24 cellular contexts compared by ENCODE assay signal in the genomic region with DNA sequence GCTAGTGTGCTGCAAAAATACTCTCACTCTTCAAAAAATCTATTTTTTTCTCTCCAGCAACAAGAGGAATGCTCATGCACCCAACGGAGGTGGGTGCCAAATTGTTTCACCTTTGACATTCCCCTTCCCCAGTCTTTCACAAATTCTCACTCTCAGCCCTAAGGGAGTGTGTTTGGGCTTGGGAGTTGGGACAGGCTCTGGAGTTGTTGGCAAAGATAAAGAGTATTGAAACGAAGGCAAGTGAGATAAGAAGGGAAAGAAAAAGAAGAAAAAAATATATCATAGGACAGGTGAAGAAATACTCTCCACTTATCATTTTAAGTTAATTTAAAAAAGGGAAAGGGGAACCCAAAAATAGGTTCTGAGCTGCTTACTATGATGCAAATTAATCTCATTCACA.
A peak's percentile ranks its signal among the peaks of the same experiment; 100 is the strongest.
DNase-seq lines count a peak whose midpoint lies in the region; ATAC-seq and TF ChIP-seq lines count a peak whose summit lies in the region.
"Had no signal": no experiment of that assay in that cellular context is flagged by ENCODE, and none has a peak within 500 bp of the region (broad histone marks: within the 10 kb centered on the region; RNA-seq: fewer than 3 reads in every experiment).

No MANE protein-coding gene starts in this region.

- H3K27me3 Mint-ChIP-seq in MCF 10A (ENCODE audit: insufficient read depth, unreplicated experiment): no peaks in the 10 kb centered on the region
- peaks cover 2% of the 10 kb centered on the region; the same call in 1 of the 2 replicates for H3K27me3 Mint-ChIP-seq in WTC11 (ENCODE audit: low read depth)
- H3K27me3 Mint-ChIP-seq: CD4-positive, alpha-beta memory T cell; CD4-positive, CD25-positive, alpha-beta regulatory T cell had no signal

- H3F3A ChIP-seq in neural cell (ENCODE audit: insufficient read depth, low read length, poor library complexity, severe bottlenecking): no peaks in the 10 kb centered on the region

- no peak overlapping the region for H3K4me3 Mint-ChIP-seq in MCF 10A (ENCODE audit: unreplicated experiment)
- H3K4me3 Mint-ChIP-seq in WTC11: no peak overlapping the region
- H3K4me3 Mint-ChIP-seq: CD14-positive monocyte; CD4-positive, alpha-beta memory T cell; CD4-positive, CD25-positive, alpha-beta regulatory T cell; CD8-positive, alpha-beta memory T cell had no signal

- no peak for TF ChIP-seq CTCF in MCF 10A (IDR thresholded peaks at IDR 0.05; ENCODE audit: unreplicated experiment)
- no peak for TF ChIP-seq CTCF in breast epithelium (IDR thresholded peaks at IDR 0.05)
- no peak for TF ChIP-seq CTCF in HCT116 (IDR thresholded peaks at IDR 0.05 in 2 of 3, conservative IDR thresholded peaks at IDR 0.05 in 1 of 3; ENCODE audit: borderline replicate concordance in 1 of 3, insufficient read depth in 1 of 3, low read depth in 2 of 3, low read length in 2 of 3)
- TF ChIP-seq CTCF in WTC11 (IDR thresholded peaks at IDR 0.05): no peak
- TF ChIP-seq CTCF in neural cell (IDR thresholded peaks at IDR 0.05; ENCODE audit: poor library complexity, severe bottlenecking): no peak

- H2AFZ ChIP-seq in HCT116 (ENCODE audit: low read depth, low read length, poor library complexity, severe bottlenecking): no peak overlapping the region
- no peak overlapping the region for H2AFZ ChIP-seq in neural cell (ENCODE audit: low read depth, low read length)

- H4K20me1 ChIP-seq in HCT116 (ENCODE audit: insufficient read depth) (no peaks in the 10 kb centered on the region), neural cell (ENCODE audit: insufficient read depth) (no peaks in the 10 kb centered on the region)
- H4K20me1 ChIP-seq: BLaER1 had no signal

- ATAC-seq in HCT116 (no peak), WTC11 (no peak), HG02798 (IDR thresholded peaks at IDR 0.05; ENCODE audit: poor library complexity, unreplicated experiment) (no peak)
- ATAC-seq: A549, GM12878 had no signal

- BruUV-seq in MCF 10A (replicated peaks; lab: Mats Ljungman, UMichigan): no TSS peak
- BruUV-seq in HCT116 (replicated peaks; lab: Mats Ljungman, UMichigan): no TSS peak

- H3K36me3 ChIP-seq in breast epithelium: no peaks in the 10 kb centered on the region
- H3K36me3 ChIP-seq in HCT116 (ENCODE audit: control insufficient read depth in 1 of 2, insufficient read depth in 2 of 2, low read length in 2 of 2): no peaks in the 10 kb centered on the region
- H3K36me3 ChIP-seq in neural cell (ENCODE audit: insufficient read depth, low read length): no peaks in the 10 kb centered on the region
- H3K36me3 ChIP-seq: BE2C, BLaER1 had no signal

- no peak for DNase-seq in MCF 10A (ENCODE audit: unreplicated experiment)
- DNase-seq in breast epithelium (ENCODE audit: low spot score in 2 of 2): no peak
- DNase-seq in HCT116 (ENCODE audit: low read depth, low spot score): no peak
- DNase-seq in WTC11 (ENCODE audit: low spot score): no peak
- DNase-seq in AG08395 (ENCODE audit: low spot score): no peak
- DNase-seq in HPDE6-E6E7 (ENCODE audit: extremely low spot score): no peak
- DNase-seq: C1 segment of cervical spinal cord; CD4-positive, alpha-beta memory T cell; CD4-positive, CD25-positive, alpha-beta regulatory T cell; CD8-positive, alpha-beta memory T cell; COR-L47; DMS 273 treated with DMSO at 0.1 percent for 48 hours; DMS79; DND-41; EL; GDM1 had no signal

- H3K4me2 ChIP-seq in HCT116 (ENCODE audit: low read length) (peak overlapping the region; percentile 5; the same call in 1 of the 2 replicates), neural cell (ENCODE audit: low read length) (no peak overlapping the region)
- H3K4me2 ChIP-seq: A549, BLaER1 had no signal

- H3K27ac ChIP-seq in breast epithelium (no peak overlapping the region), HCT116 (ENCODE audit: low read depth, low read length) (peak overlapping the region; percentile 90; the same call in 1 of the 2 replicates), neural cell (ENCODE audit: low read length) (peak overlapping the region; percentile 77)
- H3K27ac ChIP-seq: 22Rv1, A549, BLaER1 had no signal

- CTCF ChIA-PET in MCF 10A (lab: Yijun Ruan, JAX): interaction anchor here (1.0 to 2.5 kb wide), 3 partner anchors 11 to 170 kb away, joined by 3 to 12 read pairs (median 3); no protein-coding TSS in a partner anchor
- CTCF ChIA-PET in HCT116 (lab: Charles Lee): interaction anchor here (1.6 kb wide), 1 partner anchor 43 kb away, joined by 3 read pairs; no protein-coding TSS in a partner anchor
- CTCF ChIA-PET in WTC11 (lab: Charles Lee): interaction anchor here (1.5 kb wide), 1 partner anchor 170 kb away, joined by 4 read pairs; no protein-coding TSS in a partner anchor

- H3K4me1 ChIP-seq in breast epithelium (no peaks in the 10 kb centered on the region), HCT116 (ENCODE audit: control insufficient read depth in 1 of 2, insufficient read depth in 2 of 2, low read length in 2 of 2) (peaks cover 82 to 97% of the 10 kb centered on the region in 2 experiments)
- H3K4me1 ChIP-seq: BLaER1 had no signal

- H3K79me2 ChIP-seq in HCT116 (ENCODE audit: insufficient read depth, low read length) (peaks cover 7% of the 10 kb centered on the region), neural cell (replicated peaks; ENCODE audit: insufficient read depth, low read length) (no peaks in the 10 kb centered on the region)

- no peaks in the 10 kb centered on the region for H3K9me3 ChIP-seq in breast epithelium
- H3K9me3 ChIP-seq in HCT116 (ENCODE audit: control insufficient read depth in 1 of 2, insufficient read depth in 1 of 2, low read depth in 1 of 2, low read length in 2 of 2): no peaks in the 10 kb centered on the region
- H3K9me3 ChIP-seq in neural cell (ENCODE audit: low read length): no peaks in the 10 kb centered on the region
- H3K9me3 ChIP-seq: A549, BE2C, BLaER1 had no signal

- TF ChIP-seq POLR2A in breast epithelium (IDR thresholded peaks at IDR 0.05) (no peak), HCT116 (IDR thresholded peaks at IDR 0.05; ENCODE audit: borderline replicate concordance, extremely low read depth, insufficient read depth, insufficient read length) (no peak)

- H3K36me3 Mint-ChIP-seq in MCF 10A (ENCODE audit: insufficient read depth, unreplicated experiment) (peaks cover 11% of the 10 kb centered on the region), WTC11 (peaks cover 25% of the 10 kb centered on the region)
- H3K36me3 Mint-ChIP-seq: CD14-positive monocyte had no signal

- H3K9me3 Mint-ChIP-seq in MCF 10A (ENCODE audit: unreplicated experiment) (no peaks in the 10 kb centered on the region), WTC11 (peaks cover 32% of the 10 kb centered on the region)
- H3K9me3 Mint-ChIP-seq: CD4-positive, alpha-beta memory T cell; CD8-positive, alpha-beta memory T cell had no signal

- H3K4me1 Mint-ChIP-seq in MCF 10A (ENCODE audit: insufficient read depth, unreplicated experiment) (peaks cover 14% of the 10 kb centered on the region), WTC11 (peaks cover 27% of the 10 kb centered on the region)
- H3K4me1 Mint-ChIP-seq: CD4-positive, alpha-beta memory T cell; CD4-positive, CD25-positive, alpha-beta regulatory T cell had no signal

- H3K27ac Mint-ChIP-seq in MCF 10A (ENCODE audit: low read depth, unreplicated experiment) (peak overlapping the region; percentile 14), WTC11 (peak overlapping the region; percentile 19)
- H3K27ac Mint-ChIP-seq: CD4-positive, alpha-beta memory T cell; CD4-positive, CD25-positive, alpha-beta regulatory T cell; CD8-positive, alpha-beta memory T cell had no signal

- H3K4me3 ChIP-seq in breast epithelium (no peak overlapping the region), HCT116 (replicated peaks in 1 of 2; ENCODE audit: low read depth in 1 of 2, low read length in 2 of 2) (no peak overlapping the region), neural cell (ENCODE audit: low read length) (no peak overlapping the region)
- H3K4me3 ChIP-seq: A549, BLaER1, GM12878 had no signal

- no peaks in the 10 kb centered on the region for H3K9me2 ChIP-seq in HCT116 (ENCODE audit: insufficient read depth)
- H3K9me2 ChIP-seq in neural cell (ENCODE audit: insufficient read depth, low read length): no peaks in the 10 kb centered on the region

- RAD21 ChIA-PET in HCT116 (lab: Charles Lee; ENCODE audit: low non-redundant PET in 1 of 2, low total read pairs in 2 of 2, uncharacterized antibody in 2 of 2, unreplicated experiment in 2 of 2): interaction anchor here (0.6 to 0.7 kb wide), 2 partner anchors 30 to 778 kb away, joined by 3 read pairs; no protein-coding TSS in a partner anchor

- H3K9ac ChIP-seq in HCT116 (ENCODE audit: low read length) (no peak overlapping the region), neural cell (ENCODE audit: low read length) (peak overlapping the region; percentile 33)
- H3K9ac ChIP-seq: BLaER1 had no signal

- TF ChIP-seq EP300 in neural cell (conservative IDR thresholded peaks at IDR 0.05; ENCODE audit: poor library complexity, severe bottlenecking): no peak

- no peak for TF ChIP-seq RAD21 in HCT116 (IDR thresholded peaks at IDR 0.05; ENCODE audit: low read depth)
- no peak for TF ChIP-seq RAD21 in neural cell (conservative IDR thresholded peaks at IDR 0.05)

- intact Hi-C loops in MCF 10A (cut with micrococcal nuclease): no loop called here
- intact Hi-C loops in breast epithelium (cut with DNase I; ENCODE audit: low total_unique reads): no loop called here
- intact Hi-C loops in HCT116 (cut with micrococcal nuclease): no loop called here

- H3K27me3 ChIP-seq in breast epithelium (no peaks in the 10 kb centered on the region), HCT116 (ENCODE audit: insufficient read depth, low read length) (no peaks in the 10 kb centered on the region), neural cell (ENCODE audit: insufficient read depth, low read depth, low read length) (no peaks in the 10 kb centered on the region)
- H3K27me3 ChIP-seq: BE2C, BLaER1 had no signal

- POLR2A ChIA-PET in MCF 10A (lab: Yijun Ruan, JAX) (interaction anchor here (0.6 to 1.6 kb wide), 5 partner anchors 11 to 166 kb away, joined by 3 to 4 read pairs (median 4); no protein-coding TSS in a partner anchor), HCT116 (lab: Charles Lee) (no interaction called here), WTC11 (lab: Charles Lee) (no interaction called here)

TF ChIP-seq in HCT116, 20 proteins besides CTCF, POLR2A, EP300 and RAD21:
- no peak for TF ChIP-seq FOSL1 (IDR thresholded peaks at IDR 0.05; ENCODE audit: low read depth)

TF ChIP-seq in WTC11, 78 proteins besides CTCF, POLR2A, EP300 and RAD21 (continues in another document):
- TF ChIP-seq SMAD3 (CRISPR knock-in tag; IDR thresholded peaks at IDR 0.05; ENCODE audit: borderline replicate concordance): no peak

TF ChIP-seq in neural cell, 6 proteins besides CTCF, POLR2A, EP300 and RAD21 (continues in another document):
- no peak for TF ChIP-seq POLR2AphosphoS5 (IDR thresholded peaks at IDR 0.05)
- no peak for TF ChIP-seq TAF1 (IDR thresholded peaks at IDR 0.05; ENCODE audit: low read depth)
- TF ChIP-seq EZH2 (IDR thresholded peaks at IDR 0.05; ENCODE audit: borderline replicate concordance, insufficient read depth, low read length, poor library complexity, severe bottlenecking): no peak
- TF ChIP-seq SMC3 (conservative IDR thresholded peaks at IDR 0.05; ENCODE audit: poor library complexity): no peak
- TF ChIP-seq MXI1 (conservative IDR thresholded peaks at IDR 0.05; ENCODE audit: poor library complexity, severe bottlenecking): no peak

Comparison
In these comparisons a context has a peak if more than half of its experiments do, and no peak if none do; other contexts are left out.
1. H3K27ac ChIP-seq: peak in HCT116 (single experiment) and neural cell (single experiment); none in breast epithelium (0 of 2).